18 cellular contexts compared by ENCODE assay signal in the genomic region with DNA sequence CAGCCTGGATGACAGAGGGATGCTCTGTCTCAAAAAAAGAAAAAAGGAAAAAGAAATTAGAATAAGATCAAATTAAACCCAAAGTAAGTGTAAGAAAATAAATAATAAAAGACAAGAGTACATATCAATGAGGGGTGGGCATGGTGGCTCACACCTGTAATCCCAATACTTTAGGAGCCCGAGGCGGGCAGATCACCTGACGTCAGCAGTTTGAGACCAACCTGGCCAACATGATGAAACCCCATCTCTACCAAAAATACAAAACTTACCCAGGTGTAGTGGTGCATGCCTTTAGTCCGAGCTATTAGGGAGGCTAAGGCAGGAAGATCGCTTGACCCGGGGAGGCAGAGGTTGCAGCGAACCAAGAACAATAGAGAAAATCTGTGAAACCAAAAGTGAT. TPM values are rescaled to one million over a fixed set of nuclear protein-coding genes. Genes with fewer than 3 reads are reported as not detected.
DNase-seq lines count a peak whose midpoint lies in the region; ATAC-seq, FAIRE-seq and TF ChIP-seq lines count a peak whose summit lies in the region.
"Had no signal": no experiment of that assay in that cellular context is flagged by ENCODE, and none has a peak within 500 bp of the region (broad histone marks: within the 10 kb centered on the region; RNA-seq: fewer than 3 reads in every experiment).

No MANE protein-coding gene starts in this region.

- H3K9me1 ChIP-seq in IMR-90 (ENCODE audit: insufficient read depth, low read length), result no peaks in the 10 kb centered on the region
- no peaks in the 10 kb centered on the region for H3K9me1 ChIP-seq in K562 (ENCODE audit: control insufficient read depth, insufficient read depth, low read length)

- no peak for ATAC-seq in IMR-90 (ENCODE audit: low read depth)
- ATAC-seq in K562, result no peak
- ATAC-seq in GM21619 (IDR thresholded peaks at IDR 0.05; ENCODE audit: unreplicated experiment), result no peak

- CTCF ChIA-PET in IMR-90 (lab: Yijun Ruan, JAX) (interaction anchor here (0.6 kb wide), 1 partner anchor 13 kb away, joined by 4 read pairs; no protein-coding TSS in a partner anchor), K562 (lab: Yijun Ruan, JAX; ENCODE audit: low intra/inter-chr PET ratio) (no interaction called here)

- no peaks in the 10 kb centered on the region for H4K20me1 ChIP-seq in IMR-90 (ENCODE audit: insufficient read depth, low read length)
- no peaks in the 10 kb centered on the region for H4K20me1 ChIP-seq in K562 (replicated peaks; ENCODE audit: control insufficient read depth, insufficient read depth, low read length)
- H4K20me1 ChIP-seq: BLaER1 treated with 17β-estradiol and CSF1 and Interleukin-3, amounts not matched to agents 10 nM and 100 nM had no signal

- no peak for DNase-seq in IMR-90
- no peak for DNase-seq in K562 (ENCODE audit: extremely low read depth in 1 of 4, low spot score in 3 of 4)
- peak; percentile 35 for DNase-seq in posterior vena cava (ENCODE audit: low spot score)
- DNase-seq in D341Med (ENCODE audit: low spot score), result no peak
- no peak for DNase-seq in NCI-H1048 (lab: John Stamatoyannopoulos, UW)
- DNase-seq: CD4-positive, alpha-beta T cell; CD8-positive, alpha-beta memory T cell; DMS53; DMS79 treated with DMSO at 0.1 percent for 48 hours; GF-D8; GM23248; H7; HCEC 1CT had no signal

- no peak overlapping the region for H3K4ac ChIP-seq in IMR-90 (ENCODE audit: low read depth, low read length)

- TF ChIP-seq CTCF in IMR-90 (conservative IDR thresholded peaks at IDR 0.05; ENCODE audit: low read depth, low read length) (no peak), K562 (IDR thresholded peaks at IDR 0.05 in 2 of 3, conservative IDR thresholded peaks at IDR 0.05 in 1 of 3; ENCODE audit: insufficient read depth in 2 of 3, low read depth in 1 of 3, low read length in 3 of 3) (no peak)

- no peak overlapping the region for H2BK15ac ChIP-seq in IMR-90 (ENCODE audit: low read depth, low read length)

- no peak overlapping the region for H4K91ac ChIP-seq in IMR-90 (ENCODE audit: insufficient read depth, low read depth, low read length)

- no peaks in the 10 kb centered on the region for H3K79me2 ChIP-seq in K562 (ENCODE audit: control insufficient read depth, insufficient read depth, low read length)

- no peak for TF ChIP-seq RAD21 in IMR-90 (IDR thresholded peaks at IDR 0.05; ENCODE audit: low read length)
- no peak for TF ChIP-seq RAD21 in K562 (CRISPR knock-in tag; conservative IDR thresholded peaks at IDR 0.05 in 1 of 2, IDR thresholded peaks at IDR 0.05 in 1 of 2)

- H2AK5ac ChIP-seq in IMR-90 (ENCODE audit: low read depth, low read length), result no peak overlapping the region

- H3K4me2 ChIP-seq in IMR-90 (ENCODE audit: low read depth, low read length), result no peak overlapping the region
- H3K4me2 ChIP-seq in K562 (ENCODE audit: insufficient read depth, low read length), result no peak overlapping the region
- H3K4me2 ChIP-seq: BLaER1 treated with 17β-estradiol and CSF1 and Interleukin-3, amounts not matched to agents 10 nM and 100 nM had no signal

- H3K18ac ChIP-seq in IMR-90 (ENCODE audit: low read depth, low read length), result no peak overlapping the region

- POLR2A ChIA-PET in IMR-90 (lab: Charles Lee; ENCODE audit: unreplicated experiment) (no interaction called here), K562 (lab: Yijun Ruan, JAX) (interaction anchor here (0.7 to 1.7 kb wide), 3 partner anchors 10 to 151 kb away, joined by 3 to 5 read pairs (median 4); no protein-coding TSS in a partner anchor)

- intact Hi-C loops in IMR-90 (cut with micrococcal nuclease), result no loop called here
- intact Hi-C loops in K562 (cut with micrococcal nuclease), result no loop called here
- intact Hi-C loops in posterior vena cava (cut with DNase I), result no loop called here

- H2BK120ac ChIP-seq in IMR-90 (ENCODE audit: low read depth, low read length), result no peak overlapping the region

- dilution Hi-C loops in IMR-90 (cut with HindIII; ENCODE audit: low sequenced_read_pairs, unreplicated experiment), result no loop called here

- no peaks in the 10 kb centered on the region for H3K36me3 ChIP-seq in IMR-90 (ENCODE audit: control insufficient read depth, insufficient read depth, low read length)
- H3K36me3 ChIP-seq in K562 (ENCODE audit: control insufficient read depth, insufficient read depth, low read length), result no peaks in the 10 kb centered on the region
- H3K36me3 ChIP-seq: BLaER1 treated with 17β-estradiol and CSF1 and Interleukin-3, amounts not matched to agents 10 nM and 100 nM had no signal

- H3K14ac ChIP-seq in IMR-90 (replicated peaks; ENCODE audit: low read depth, low read length), result no peak overlapping the region

- H3K56ac ChIP-seq in IMR-90 (ENCODE audit: extremely low read depth, insufficient read depth, low read length), result no peak overlapping the region

- no peaks in the 10 kb centered on the region for H3K79me1 ChIP-seq in IMR-90 (ENCODE audit: low read depth in 1 of 2, low read length in 2 of 2)

- H2BK20ac ChIP-seq in IMR-90 (ENCODE audit: low read depth, low read length), result no peak overlapping the region

- H2AFZ ChIP-seq in IMR-90 (replicated peaks; ENCODE audit: low read length, poor library complexity), result no peak overlapping the region
- H2AFZ ChIP-seq in K562 (ENCODE audit: low read depth, low read length), result no peak overlapping the region
- H2AFZ ChIP-seq: GM23248 had no signal

- H4K8ac ChIP-seq in IMR-90 (ENCODE audit: low read depth in 2 of 2, low read length in 2 of 2), result no peak overlapping the region

- H3K27ac ChIP-seq in IMR-90 (ENCODE audit: insufficient read depth, low read length), result no peak overlapping the region
- no peak overlapping the region for H3K27ac ChIP-seq in K562 (ENCODE audit: extremely low read depth, low read depth, low read length)
- H3K27ac ChIP-seq: BLaER1 treated with 17β-estradiol and CSF1 and Interleukin-3, amounts not matched to agents 10 nM and 100 nM; GM23248 had no signal

- H3K4me3 ChIP-seq in IMR-90 (ENCODE audit: insufficient read depth, low read depth, low read length) (no peak overlapping the region), K562 (no peak overlapping the region)
- H3K4me3 ChIP-seq: BLaER1 treated with 17β-estradiol and CSF1 and Interleukin-3, amounts not matched to agents 10 nM and 100 nM; GM23248 had no signal

- TF ChIP-seq POLR2A in IMR-90 (IDR thresholded peaks at IDR 0.05; ENCODE audit: low read depth, low read length) (no peak), K562 (conservative IDR thresholded peaks at IDR 0.05) (no peak)

- H3K9ac ChIP-seq in IMR-90 (ENCODE audit: low read depth, low read length) (no peak overlapping the region), K562 (ENCODE audit: insufficient read depth in 1 of 2, low read depth in 2 of 2, low read length in 2 of 2) (no peak overlapping the region)
- H3K9ac ChIP-seq: BLaER1 treated with 17β-estradiol and CSF1 and Interleukin-3, amounts not matched to agents 10 nM and 100 nM; GM23248 had no signal

- no peaks in the 10 kb centered on the region for H3K9me3 ChIP-seq in IMR-90 (ENCODE audit: control insufficient read depth, insufficient read depth, low read length)
- no peaks in the 10 kb centered on the region for H3K9me3 ChIP-seq in K562 (replicated peaks; ENCODE audit: control insufficient read depth, insufficient read depth, low read depth, low read length)

- no peak overlapping the region for H2AK9ac ChIP-seq in IMR-90 (replicated peaks; ENCODE audit: low read depth, low read length, poor library complexity)

- in situ Hi-C loops in IMR-90 (cut with MboI; ENCODE audit: low sequenced_read_pairs) (no loop called here), K562 (cut with MboI) (no loop called here)

- H3K27me3 ChIP-seq in IMR-90 (ENCODE audit: control insufficient read depth, insufficient read depth, low read length) (no peaks in the 10 kb centered on the region), K562 (ENCODE audit: control insufficient read depth in 2 of 2, insufficient read depth in 2 of 2, low read length in 2 of 2) (no peaks in the 10 kb centered on the region)
- H3K27me3 ChIP-seq: BLaER1 treated with 17β-estradiol and CSF1 and Interleukin-3, amounts not matched to agents 10 nM and 100 nM had no signal

- BruUV-seq in IMR-90 (replicated peaks; lab: Mats Ljungman, UMichigan), result no TSS peak
- BruUV-seq in K562 (replicated peaks; lab: Mats Ljungman, UMichigan), result no TSS peak

- FAIRE-seq in K562 (lab: Jason Lieb, UNC), result no peak
- FAIRE-seq: GM12891, GM18507, H1 had no signal

- no peak overlapping the region for H3K23ac ChIP-seq in IMR-90 (ENCODE audit: low read depth, low read length)

- no CpG with 5 or more reads among the region's 7 CpGs for WGBS in IMR-90 (ENCODE audit: extremely low coverage in 2 of 2, insufficient read length in 1 of 2), 2 experiments
- WGBS in K562 (ENCODE audit: insufficient coverage, low coverage, missing lambda C conversion rate), result 49% methylated on average over 7 of the region's 7 CpGs

- no peak for TF ChIP-seq EP300 in K562 (IDR thresholded peaks at IDR 0.05; ENCODE audit: low read length)

- no peak overlapping the region for H4K5ac ChIP-seq in IMR-90 (ENCODE audit: low read depth, low read length)

- H2BK5ac ChIP-seq in IMR-90 (ENCODE audit: low read depth, low read length, poor library complexity, severe bottlenecking), result no peak overlapping the region

- H3K4me1 ChIP-seq in IMR-90 (ENCODE audit: control insufficient read depth, insufficient read depth, low read length) (no peaks in the 10 kb centered on the region), K562 (replicated peaks in 1 of 2; ENCODE audit: control insufficient read depth in 2 of 2, insufficient read depth in 2 of 2, low read length in 2 of 2) (no peaks in the 10 kb centered on the region)
- H3K4me1 ChIP-seq: BLaER1 treated with 17β-estradiol and CSF1 and Interleukin-3, amounts not matched to agents 10 nM and 100 nM had no signal

RNA-seq across cellular contexts. Expression of a gene that starts 14.9 kb away (rescaled TPM):
- total RNA-seq in IMR-90 (2012; rRNA removed), result 35.3 and 43.9 TPM in 2 replicates
- 44.5 and 50.3 TPM in 2 replicates for polyA plus RNA-seq in IMR-90 (2012; rRNA removed)
- polyA plus RNA-seq in IMR-90 (2012; cell fraction: cytosol; rRNA removed), result 22.3 and 29.0 TPM in 2 replicates
- 11.2 and 31.2 TPM in 2 replicates for polyA plus RNA-seq in IMR-90 (2012; cell fraction: nucleus; rRNA removed; ENCODE audit: low replicate concordance)
- 34.6 and 56.6 TPM in 2 replicates for total RNA-seq in K562 (2011; cell fraction: chromatin; rRNA removed; ENCODE audit: low replicate concordance)
- total RNA-seq in K562 (2011; cell fraction: nucleolus; rRNA removed), result 20.2 and 22.2 TPM in 2 replicates
- 32.0 and 38.2 TPM in 2 replicates for total RNA-seq in K562 (2011; cell fraction: nucleoplasm; rRNA removed)
- 42.2 and 45.8 TPM in 2 replicates for total RNA-seq in K562 (2014; rRNA removed)
- total RNA-seq in K562 (2014; rRNA removed; fragmentation: Illumina TruSeq; extraction: Trizol), result 47.2 and 47.5 TPM in 2 replicates
- 50.6 and 51.9 TPM in 2 replicates for total RNA-seq in K562 (2015; rRNA removed; fragmentation: Illumina TruSeq; extraction: Trizol)
- 86.5 and 92.0 TPM in 2 replicates for total RNA-seq in K562 (2021)
- polyA plus RNA-seq in K562 (2011; rRNA removed), result 51.2 and 57.0 TPM in 2 replicates
- polyA plus RNA-seq in K562 (2011; cell fraction: cytosol; rRNA removed), result 32.2 and 44.9 TPM in 2 replicates
- 25.1 and 25.6 TPM in 2 replicates for polyA plus RNA-seq in K562 (2011; cell fraction: nucleus; rRNA removed)
- 62.6 and 64.2 TPM in 2 replicates for polyA plus RNA-seq in K562 (2012)
- polyA plus RNA-seq in K562 (2014; fragmentation: Illumina TruSeq; extraction: Trizol), result 90.7 and 106 TPM in 2 replicates
- polyA plus RNA-seq in K562 (2014; fragmentation: Nextera tagmentation; extraction: Ambion mirVana), result 10 to 100 TPM; 18.0 to 18.1 TPM
- polyA plus RNA-seq in K562 (2014; rRNA removed), result 62.2 and 63.4 TPM in 2 replicates
- polyA minus RNA-seq in K562 (2011; rRNA and poly(A)+ RNA removed), result 51.0 and 55.1 TPM in 2 replicates
- 45.9 and 47.1 TPM in 2 replicates for polyA minus RNA-seq in K562 (2011; cell fraction: cytosol; rRNA and poly(A)+ RNA removed)
- 8.6 and 13.9 TPM in 2 replicates for polyA minus RNA-seq in K562 (2011; cell fraction: nucleus; rRNA and poly(A)+ RNA removed)
- total RNA-seq in posterior vena cava, result 10 to 100 TPM; 67.1 to 77.4 TPM

RNA-seq across cellular contexts. Expression of a gene that starts 16.2 kb away (rescaled TPM):
- total RNA-seq in IMR-90 (2012; rRNA removed) (28.3 and 33.2 TPM in 2 replicates), K562 (2014; rRNA removed) (58.3 and 63.5 TPM in 2 replicates), K562 (2014; rRNA removed; fragmentation: Illumina TruSeq; extraction: Trizol) (55.6 and 61.1 TPM in 2 replicates), K562 (2015; rRNA removed; fragmentation: Illumina TruSeq; extraction: Trizol) (65.3 and 69.6 TPM in 2 replicates), K562 (2021) (50.9 and 57.0 TPM in 2 replicates), posterior vena cava (10 to 100 TPM; 17.7 to 20.1 TPM)
- polyA plus RNA-seq in IMR-90 (2012; rRNA removed) (36.7 and 44.5 TPM in 2 replicates), K562 (2011; rRNA removed) (32.0 and 33.6 TPM in 2 replicates), K562 (2014; fragmentation: Illumina TruSeq; extraction: Trizol) (77.0 and 79.3 TPM in 2 replicates), K562 (2014; fragmentation: Nextera tagmentation; extraction: Ambion mirVana) (10 to 100 TPM; 17.9 to 45.2 TPM), K562 (2014; rRNA removed) (57.1 and 63.2 TPM in 2 replicates)
- polyA plus RNA-seq in IMR-90 (2012; cell fraction: cytosol; rRNA removed), result 30.9 and 31.3 TPM in 2 replicates
- 35.8 and 39.4 TPM in 2 replicates for polyA plus RNA-seq in IMR-90 (2012; cell fraction: nucleus; rRNA removed; ENCODE audit: low replicate concordance)
- total RNA-seq in K562 (2011; cell fraction: chromatin; rRNA removed; ENCODE audit: low replicate concordance), result 54.3 and 76.9 TPM in 2 replicates
- total RNA-seq in K562 (2011; cell fraction: nucleolus; rRNA removed), result 35.1 and 46.4 TPM in 2 replicates
- 42.4 and 57.7 TPM in 2 replicates for total RNA-seq in K562 (2011; cell fraction: nucleoplasm; rRNA removed)
- polyA plus RNA-seq in K562 (2011; cell fraction: cytosol; rRNA removed), result 43.5 and 94.1 TPM in 2 replicates
- 41.4 and 57.1 TPM in 2 replicates for polyA plus RNA-seq in K562 (2011; cell fraction: nucleus; rRNA removed)
- polyA plus RNA-seq in K562 (2012), result 38.4 and 44.4 TPM in 2 replicates
- 23.1 and 30.6 TPM in 2 replicates for polyA minus RNA-seq in K562 (2011; rRNA and poly(A)+ RNA removed)
- 23.5 and 33.1 TPM in 2 replicates for polyA minus RNA-seq in K562 (2011; cell fraction: cytosol; rRNA and poly(A)+ RNA removed)
- 19.5 and 22.4 TPM in 2 replicates for polyA minus RNA-seq in K562 (2011; cell fraction: nucleus; rRNA and poly(A)+ RNA removed)
